1 cellular context compared by ENCODE assay signal in the genomic region with DNA sequence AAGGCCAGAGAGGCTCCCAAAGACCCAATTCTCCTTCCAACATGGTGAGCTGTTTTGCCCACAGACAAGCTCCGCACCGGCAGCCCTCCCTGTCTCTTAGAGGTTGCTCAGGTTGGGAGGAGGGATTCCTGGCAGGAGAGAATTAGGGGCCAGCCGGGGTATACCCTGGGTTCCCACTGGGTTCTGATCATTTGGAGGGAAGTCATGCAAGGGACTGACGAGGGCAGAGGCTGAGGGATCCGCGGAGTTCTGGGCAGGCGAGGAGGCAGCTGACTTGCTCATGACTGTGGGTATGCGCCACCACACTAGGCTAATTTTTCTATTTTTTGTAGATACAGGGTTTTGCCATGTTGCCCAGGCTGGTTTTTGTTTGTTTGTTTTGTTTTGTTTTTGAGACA.
TF ChIP-seq lines count a peak whose summit lies in the region.

No MANE protein-coding gene starts in this region.

TF ChIP-seq in IMR-90, 13 proteins besides CTCF, POLR2A, EP300 and RAD21 (continued from another document):
- TF ChIP-seq, protein P1, sequence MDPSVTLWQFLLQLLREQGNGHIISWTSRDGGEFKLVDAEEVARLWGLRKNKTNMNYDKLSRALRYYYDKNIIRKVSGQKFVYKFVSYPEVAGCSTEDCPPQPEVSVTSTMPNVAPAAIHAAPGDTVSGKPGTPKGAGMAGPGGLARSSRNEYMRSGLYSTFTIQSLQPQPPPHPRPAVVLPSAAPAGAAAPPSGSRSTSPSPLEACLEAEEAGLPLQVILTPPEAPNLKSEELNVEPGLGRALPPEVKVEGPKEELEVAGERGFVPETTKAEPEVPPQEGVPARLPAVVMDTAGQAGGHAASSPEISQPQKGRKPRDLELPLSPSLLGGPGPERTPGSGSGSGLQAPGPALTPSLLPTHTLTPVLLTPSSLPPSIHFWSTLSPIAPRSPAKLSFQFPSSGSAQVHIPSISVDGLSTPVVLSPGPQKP (IDR thresholded peaks at IDR 0.05; ENCODE audit: borderline replicate concordance, low read depth, low read length): no peak
- no peak for TF ChIP-seq USF2 (IDR thresholded peaks at IDR 0.05; ENCODE audit: low read depth, low read length)
- TF ChIP-seq MXI1 (IDR thresholded peaks at IDR 0.05; ENCODE audit: borderline replicate concordance, low read depth, low read length): no peak
- TF ChIP-seq FOS (IDR thresholded peaks at IDR 0.05; ENCODE audit: low read depth, low read length): no peak
- TF ChIP-seq MAFK (IDR thresholded peaks at IDR 0.05; ENCODE audit: low read depth, low read length): no peak
